Comparison of ENCODE assay signal across 1 cellular context in genomic region chr11:31799036-31799793, GRCh38.
TF ChIP-seq lines count a peak whose summit lies in the region.

No MANE protein-coding gene starts in this region.

TF ChIP-seq in IMR-90, 13 proteins besides CTCF, POLR2A, EP300 and RAD21:
- no peak for TF ChIP-seq RCOR1 (IDR thresholded peaks at IDR 0.05; ENCODE audit: insufficient replicate concordance, low read length)
- TF ChIP-seq, protein P1, sequence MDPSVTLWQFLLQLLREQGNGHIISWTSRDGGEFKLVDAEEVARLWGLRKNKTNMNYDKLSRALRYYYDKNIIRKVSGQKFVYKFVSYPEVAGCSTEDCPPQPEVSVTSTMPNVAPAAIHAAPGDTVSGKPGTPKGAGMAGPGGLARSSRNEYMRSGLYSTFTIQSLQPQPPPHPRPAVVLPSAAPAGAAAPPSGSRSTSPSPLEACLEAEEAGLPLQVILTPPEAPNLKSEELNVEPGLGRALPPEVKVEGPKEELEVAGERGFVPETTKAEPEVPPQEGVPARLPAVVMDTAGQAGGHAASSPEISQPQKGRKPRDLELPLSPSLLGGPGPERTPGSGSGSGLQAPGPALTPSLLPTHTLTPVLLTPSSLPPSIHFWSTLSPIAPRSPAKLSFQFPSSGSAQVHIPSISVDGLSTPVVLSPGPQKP (IDR thresholded peaks at IDR 0.05; ENCODE audit: borderline replicate concordance, low read depth, low read length): no peak
- no peak for TF ChIP-seq SMC3 (IDR thresholded peaks at IDR 0.05; ENCODE audit: low read depth, low read length)
- TF ChIP-seq CEBPB (IDR thresholded peaks at IDR 0.05; ENCODE audit: low read depth, low read length): no peak
- no peak for TF ChIP-seq FOS (IDR thresholded peaks at IDR 0.05; ENCODE audit: low read depth, low read length)
- TF ChIP-seq MXI1 (IDR thresholded peaks at IDR 0.05; ENCODE audit: borderline replicate concordance, low read depth, low read length): no peak
- TF ChIP-seq BHLHE40 (IDR thresholded peaks at IDR 0.05; ENCODE audit: low read depth, low read length): no peak
- TF ChIP-seq CHD1 (IDR thresholded peaks at IDR 0.05; ENCODE audit: low read depth, low read length): no peak
- no peak for TF ChIP-seq RFX5 (IDR thresholded peaks at IDR 0.05; ENCODE audit: low read depth, low read length)
- TF ChIP-seq, protein P2, sequence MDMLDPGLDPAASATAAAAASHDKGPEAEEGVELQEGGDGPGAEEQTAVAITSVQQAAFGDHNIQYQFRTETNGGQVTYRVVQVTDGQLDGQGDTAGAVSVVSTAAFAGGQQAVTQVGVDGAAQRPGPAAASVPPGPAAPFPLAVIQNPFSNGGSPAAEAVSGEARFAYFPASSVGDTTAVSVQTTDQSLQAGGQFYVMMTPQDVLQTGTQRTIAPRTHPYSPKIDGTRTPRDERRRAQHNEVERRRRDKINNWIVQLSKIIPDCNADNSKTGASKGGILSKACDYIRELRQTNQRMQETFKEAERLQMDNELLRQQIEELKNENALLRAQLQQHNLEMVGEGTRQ (IDR thresholded peaks at IDR 0.05; ENCODE audit: low read depth, low read length): no peak
- TF ChIP-seq MAFK (IDR thresholded peaks at IDR 0.05; ENCODE audit: low read depth, low read length): no peak
- TF ChIP-seq MAZ (IDR thresholded peaks at IDR 0.05; ENCODE audit: borderline replicate concordance, low read depth, low read length): no peak
- no peak for TF ChIP-seq NFE2L2 (IDR thresholded peaks at IDR 0.05; ENCODE audit: low read depth, low read length)
